ENCODE assay signal across 17 cellular contexts in genomic region chr11:63875506-63875905, GRCh38. TPM values are rescaled to one million over a fixed set of nuclear protein-coding genes. Genes with fewer than 3 reads are reported as not detected.
DNase-seq lines count a peak whose midpoint lies in the region; ATAC-seq and TF ChIP-seq lines count a peak whose summit lies in the region.
"Had no signal": no experiment of that assay in that cellular context is flagged by ENCODE, and none has a peak within 500 bp of the region (broad histone marks: within the 10 kb centered on the region; RNA-seq: fewer than 3 reads in every experiment).

No MANE protein-coding gene starts in this region.

- TF ChIP-seq CTCF in dorsolateral prefrontal cortex (IDR thresholded peaks at IDR 0.05 in 54 of 56, conservative IDR thresholded peaks at IDR 0.05 in 2 of 56; ENCODE audit: low read depth in 1 of 56, partially characterized antibody in 56 of 56) (no peak), upper lobe of right lung (IDR thresholded peaks at IDR 0.05) (no peak)

- no peak overlapping the region for H4K12ac ChIP-seq in trophoblast cell (ENCODE audit: low read depth, low read length)

- H2BK12ac ChIP-seq in trophoblast cell (ENCODE audit: low read length): no peak overlapping the region

- H3K14ac ChIP-seq in trophoblast cell (ENCODE audit: low read length): no peak overlapping the region

- intact Hi-C loops in dorsolateral prefrontal cortex (cut with DNase I): no loop called here
- intact Hi-C loops in upper lobe of right lung (cut with DNase I): no loop called here

- H3K18ac ChIP-seq in trophoblast cell (ENCODE audit: low read length): peak overlapping the region; percentile 25

- H3K27me3 Mint-ChIP-seq in activated naive CD4-positive, alpha-beta T cell treated with anti-CD3 and anti-CD28 coated beads, Interleukin-2, amount 50 U/mL, for 24 hours: no peaks in the 10 kb centered on the region

- no peaks in the 10 kb centered on the region for H3K79me1 ChIP-seq in trophoblast cell (ENCODE audit: low read length)

- H3K4me2 ChIP-seq in trophoblast cell (ENCODE audit: low read length): no peak overlapping the region

- H2BK120ac ChIP-seq in trophoblast cell (ENCODE audit: insufficient read depth, low read length, poor library complexity): no peak overlapping the region

- peak overlapping the region; percentile 62 for H3K27ac Mint-ChIP-seq in activated naive CD4-positive, alpha-beta T cell treated with anti-CD3 and anti-CD28 coated beads, Interleukin-2, amount 50 U/mL, for 24 hours

- H3K4me1 Mint-ChIP-seq in activated naive CD4-positive, alpha-beta T cell treated with anti-CD3 and anti-CD28 coated beads, Interleukin-2, amount 50 U/mL, for 24 hours: peaks cover 78% of the 10 kb centered on the region

- no peak overlapping the region for H2AK5ac ChIP-seq in trophoblast cell (ENCODE audit: low read length)

- peaks cover 2% of the 10 kb centered on the region for H3K36me3 Mint-ChIP-seq in activated naive CD4-positive, alpha-beta T cell treated with anti-CD3 and anti-CD28 coated beads, Interleukin-2, amount 50 U/mL, for 24 hours

- no peak overlapping the region for H3K9ac ChIP-seq in trophoblast cell (ENCODE audit: low read length)
- H3K9ac ChIP-seq: BLaER1 treated with 17β-estradiol and CSF1 and Interleukin-3, amounts not matched to agents 10 nM and 100 nM had no signal

- H3K4ac ChIP-seq in trophoblast cell (ENCODE audit: low read depth, low read length): peak overlapping the region; percentile 34

- no peak for DNase-seq in activated naive CD4-positive, alpha-beta T cell treated with anti-CD3 and anti-CD28 coated beads, Interleukin-2, amount 50 U/mL, for 16 hours
- DNase-seq in SJCRH30 (peak; percentile 61 to 81), dorsolateral prefrontal cortex (no peak), trophoblast cell (no peak), HK-2 (ENCODE audit: unreplicated experiment) (no peak), 8988T (no peak), upper lobe of right lung (no peak)
- DNase-seq: COR-L47, IMR-90, NCI-H1417, NCI-H1930, NCI-H2171 treated with DMSO at 0.1 percent for 48 hours had no signal

- H3K4me3 ChIP-seq in SJCRH30: no peak overlapping the region
- H3K4me3 ChIP-seq in dorsolateral prefrontal cortex: no peak overlapping the region
- no peak overlapping the region for H3K4me3 ChIP-seq in trophoblast cell (ENCODE audit: low read depth, low read length)
- no peak overlapping the region for H3K4me3 ChIP-seq in upper lobe of right lung
- H3K4me3 ChIP-seq: BLaER1 treated with 17β-estradiol and CSF1 and Interleukin-3, amounts not matched to agents 10 nM and 100 nM had no signal

- H3K27me3 ChIP-seq in SJCRH30: no peaks in the 10 kb centered on the region
- H3K27me3 ChIP-seq in dorsolateral prefrontal cortex: no peaks in the 10 kb centered on the region
- no peaks in the 10 kb centered on the region for H3K27me3 ChIP-seq in trophoblast cell (ENCODE audit: insufficient read depth, low read length)
- H3K27me3 ChIP-seq in upper lobe of right lung: no peaks in the 10 kb centered on the region
- H3K27me3 ChIP-seq: BLaER1 treated with 17β-estradiol and CSF1 and Interleukin-3, amounts not matched to agents 10 nM and 100 nM had no signal

- no peaks in the 10 kb centered on the region for H3K9me3 ChIP-seq in SJCRH30 (replicated peaks)
- H3K9me3 ChIP-seq in trophoblast cell (ENCODE audit: insufficient read depth, low read depth, low read length): no peaks in the 10 kb centered on the region
- no peaks in the 10 kb centered on the region for H3K9me3 ChIP-seq in upper lobe of right lung
- H3K9me3 ChIP-seq: BLaER1 treated with 17β-estradiol and CSF1 and Interleukin-3, amounts not matched to agents 10 nM and 100 nM had no signal

- peaks cover 17% of the 10 kb centered on the region for H3K79me2 ChIP-seq in trophoblast cell (ENCODE audit: control insufficient read depth, insufficient read depth, low read length, poor library complexity)

- H2BK5ac ChIP-seq in trophoblast cell (ENCODE audit: low read depth, low read length, poor library complexity): no peak overlapping the region

- no peak overlapping the region for H4K91ac ChIP-seq in trophoblast cell (ENCODE audit: low read depth, low read length)

- no peak overlapping the region for H3K23ac ChIP-seq in trophoblast cell (ENCODE audit: low read length)

- H3K27ac ChIP-seq in SJCRH30: peak overlapping the region; percentile 1; the same call in 1 of the 2 replicates
- H3K27ac ChIP-seq in dorsolateral prefrontal cortex: peak overlapping the region in 42 of 59 donors; percentile 0 to 93 (median 58)
- no peak overlapping the region for H3K27ac ChIP-seq in trophoblast cell (ENCODE audit: low read depth, low read length)
- no peak overlapping the region for H3K27ac ChIP-seq in upper lobe of right lung
- H3K27ac ChIP-seq: 22Rv1; BLaER1 treated with 17β-estradiol and CSF1 and Interleukin-3, amounts not matched to agents 10 nM and 100 nM had no signal

- H4K8ac ChIP-seq in trophoblast cell (ENCODE audit: low read depth, low read length): no peak overlapping the region

- ATAC-seq in upper lobe of right lung: no peak
- ATAC-seq: HCT116, Panc1 had no signal

- no peaks in the 10 kb centered on the region for H3K9me3 Mint-ChIP-seq in activated naive CD4-positive, alpha-beta T cell treated with anti-CD3 and anti-CD28 coated beads, Interleukin-2, amount 50 U/mL, for 24 hours

- H3K4me1 ChIP-seq in SJCRH30 (peaks cover 37% of the 10 kb centered on the region), trophoblast cell (ENCODE audit: control insufficient read depth in 1 of 2, insufficient read depth in 2 of 2, low read length in 2 of 2) (peaks cover 30 to 31% of the 10 kb centered on the region in 2 experiments), upper lobe of right lung (peaks cover 55% of the 10 kb centered on the region)

- WGBS in trophoblast cell (ENCODE audit: extremely low coverage, insufficient coverage, insufficient read length): no CpG with 5 or more reads among the region's 5 CpGs

- H3K36me3 ChIP-seq in SJCRH30 (peaks cover 5% of the 10 kb centered on the region; the same call in 1 of the 2 replicates), trophoblast cell (ENCODE audit: control insufficient read depth in 1 of 2, insufficient read depth in 2 of 2, low read length in 2 of 2) (peaks cover 5 to 6% of the 10 kb centered on the region in 2 experiments), upper lobe of right lung (no peaks in the 10 kb centered on the region)

- no peak overlapping the region for H3K4me3 Mint-ChIP-seq in activated naive CD4-positive, alpha-beta T cell treated with anti-CD3 and anti-CD28 coated beads, Interleukin-2, amount 50 U/mL, for 24 hours

- no peak overlapping the region for H2AFZ ChIP-seq in trophoblast cell (ENCODE audit: insufficient read depth, low read length, poor library complexity)

RNA-seq across cellular contexts. Expression of gene MARK2, which starts 36.6 kb away (rescaled TPM):
- total RNA-seq in SJCRH30 (2014; rRNA removed; shearing (Covaris generic)): 20.7 and 23.4 TPM in 2 replicates
- 10 to 100 TPM; 47.0 to 75.5 (median 57.9) TPM for total RNA-seq in dorsolateral prefrontal cortex
- polyA plus RNA-seq in trophoblast cell (2013): 67.3 and 70.2 TPM in 2 replicates
- total RNA-seq in upper lobe of right lung: 40.7 TPM

RNA-seq across cellular contexts. Expression of gene RCOR2, which starts 41.5 kb away (rescaled TPM):
- total RNA-seq in SJCRH30 (2014; rRNA removed; shearing (Covaris generic)): 17.2 and 17.9 TPM in 2 replicates
- total RNA-seq in dorsolateral prefrontal cortex (10 to 100 TPM in 73 of 120 experiments, 1 to 10 TPM in 47; 4.7 to 20.2 (median 10.9) TPM), upper lobe of right lung (0.69 TPM)
- polyA plus RNA-seq in trophoblast cell (2013): 11.6 and 13.0 TPM in 2 replicates

Comparison
In these comparisons a context has a peak if more than half of its experiments do, and no peak if none do; other contexts are left out.
1. DNase-seq: peak in SJCRH30 (2 of 2); none in activated naive CD4-positive, alpha-beta T cell treated with anti-CD3 and anti-CD28 coated beads, Interleukin-2, amount 50 U/mL, for 16 hours (single experiment), dorsolateral prefrontal cortex (0 of 10), trophoblast cell (0 of 2), HK-2 (single experiment), 8988T (single experiment) and upper lobe of right lung (single experiment).
2. H3K27ac ChIP-seq: peak in SJCRH30 (single experiment) and dorsolateral prefrontal cortex (42 of 59); none in trophoblast cell (single experiment) and upper lobe of right lung (single experiment).